13 cellular contexts compared by ENCODE assay signal in the genomic region with DNA sequence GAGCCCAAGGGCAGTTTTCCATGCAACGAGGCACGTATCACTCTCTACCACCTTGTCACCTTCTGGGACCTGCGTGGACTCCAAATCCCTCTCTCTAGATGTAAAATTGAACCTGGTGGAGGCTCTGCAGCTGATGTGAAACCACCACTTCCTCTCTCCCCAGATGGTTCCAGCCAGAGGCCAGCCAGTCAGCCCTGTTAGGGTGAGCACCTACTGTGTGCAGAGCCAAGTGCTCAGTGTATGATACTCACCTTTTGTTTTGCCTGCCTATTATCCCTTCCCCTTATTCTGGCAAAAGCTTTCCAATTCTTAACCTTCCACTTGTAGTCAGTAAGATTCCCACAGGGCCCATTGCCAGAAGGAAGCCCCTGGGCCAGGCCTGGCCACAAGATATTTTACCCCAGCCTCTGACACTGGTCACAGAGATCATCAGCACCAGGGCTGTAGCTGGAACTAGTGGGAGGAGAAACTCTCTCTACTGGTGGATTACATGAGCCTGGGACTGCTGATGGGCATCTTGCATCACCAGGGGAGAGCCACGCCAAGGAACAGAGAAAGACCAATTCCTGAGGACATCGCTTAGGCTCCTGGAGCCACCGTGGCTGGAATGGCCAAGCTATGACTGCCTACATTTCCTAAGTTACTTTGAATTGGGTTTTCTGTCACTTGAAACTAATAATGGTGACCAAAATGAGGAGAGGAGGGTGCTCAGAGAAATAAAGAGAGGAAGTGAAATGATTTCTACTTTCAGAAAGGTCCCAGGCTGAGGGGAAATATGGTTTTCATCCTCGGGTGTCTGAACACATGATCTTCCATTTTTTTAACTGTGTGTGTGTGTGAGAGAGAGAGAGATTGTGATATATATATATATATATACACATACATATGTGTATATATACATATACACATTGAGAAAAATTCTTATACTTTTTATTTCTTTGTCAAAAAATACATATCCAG. TPM values are rescaled to one million over a fixed set of nuclear protein-coding genes. Genes with fewer than 3 reads are reported as not detected.
DNase-seq lines count a peak whose midpoint lies in the region; ATAC-seq and TF ChIP-seq lines count a peak whose summit lies in the region.
"Had no signal": no experiment of that assay in that cellular context is flagged by ENCODE, and none has a peak within 500 bp of the region (broad histone marks: within the 10 kb centered on the region; RNA-seq: fewer than 3 reads in every experiment).

No MANE protein-coding gene starts in this region.

- intact Hi-C loops in activated B cell treated with CpG ODN at 0.5 μM for 24 hours (cut with micrococcal nuclease) = loop anchor here (2.0 to 10.0 kb wide), 4 partner anchors 60 to 916 kb away; partner anchors contain the start of genes NENF and SLC30A1

- peaks cover 2% of the 10 kb centered on the region for H3K27me3 Mint-ChIP-seq in activated B cell treated with CpG ODN at 0.5 μM for 24 hours

- CTCF ChIA-PET in activated B cell treated with CpG ODN at 0.5 μM for 24 hours (lab: Charles Lee) = no interaction called here

- POLR2A ChIA-PET in activated B cell treated with CpG ODN at 0.5 μM for 24 hours (lab: Charles Lee) = interaction anchor here (0.6 to 2.2 kb wide), 3 partner anchors 61 to 760 kb away, joined by 3 to 11 read pairs (median 7); partner anchors contain the start of gene SLC30A1

- peak overlapping the region; percentile 24 for H3K27ac Mint-ChIP-seq in activated B cell treated with CpG ODN at 0.5 μM for 24 hours
- H3K27ac Mint-ChIP-seq: activated CD4-positive, alpha-beta T cell treated with anti-CD3 and anti-CD28 coated beads, Interleukin-2, amount 10 ng/mL, durations not matched to agents 24 days and 14 days; natural killer cell had no signal

- no peaks in the 10 kb centered on the region for H3K9me3 Mint-ChIP-seq in activated B cell treated with CpG ODN at 0.5 μM for 24 hours
- H3K9me3 Mint-ChIP-seq: activated CD4-positive, alpha-beta T cell treated with anti-CD3 and anti-CD28 coated beads, Interleukin-2, amount 10 ng/mL, durations not matched to agents 24 days and 14 days; natural killer cell had no signal

- peak overlapping the region; percentile 6 for H3K4me3 Mint-ChIP-seq in activated B cell treated with CpG ODN at 0.5 μM for 24 hours
- H3K4me3 Mint-ChIP-seq: activated CD4-positive, alpha-beta T cell treated with anti-CD3 and anti-CD28 coated beads, Interleukin-2, amount 10 ng/mL, durations not matched to agents 24 days and 14 days; CD8-positive, alpha-beta memory T cell; natural killer cell had no signal

- DNase-seq in activated B cell treated with CpG ODN at 0.5 μM for 24 hours (no peak), NCI-H82 treated with DMSO at 0.1 percent for 48 hours (lab: John Stamatoyannopoulos, UW; ENCODE audit: unreplicated experiment) (no peak), C1 segment of cervical spinal cord (lab: John Stamatoyannopoulos, UW) (no peak), A172 (ENCODE audit: low spot score) (no peak)
- DNase-seq in stimulated activated CD8-positive, alpha-beta memory T cell treated with anti-CD3 and anti-CD28 coated beads, Interleukin-4, amount 100 ng/mL, for 48 hours = no peak
- DNase-seq: activated CD4-positive, alpha-beta T cell treated with anti-CD3 and anti-CD28 coated beads, Interleukin-2, amount 10 ng/mL, durations not matched to agents 24 days and 14 days; CD8-positive, alpha-beta memory T cell; MG63; natural killer cell; stimulated activated CD4-positive, alpha-beta T cell treated with anti-CD3 and anti-CD28 coated beads, Interleukin-2, amount 100 ng/mL, for 24 hours had no signal

- ATAC-seq in GM18498 (IDR thresholded peaks at IDR 0.05; ENCODE audit: unreplicated experiment) (peak; percentile 50), GM21367 (IDR thresholded peaks at IDR 0.05; ENCODE audit: unreplicated experiment) (peak; percentile 47), HG03060 (IDR thresholded peaks at IDR 0.05; ENCODE audit: low read depth, unreplicated experiment) (peak; percentile 30), activated B cell treated with CpG ODN at 0.5 μM for 24 hours (ENCODE audit: low read depth) (peak; percentile 18)
- ATAC-seq: natural killer cell had no signal

- H3K36me3 Mint-ChIP-seq in activated B cell treated with CpG ODN at 0.5 μM for 24 hours (ENCODE audit: low read depth) = no peaks in the 10 kb centered on the region
- H3K36me3 Mint-ChIP-seq: CD8-positive, alpha-beta memory T cell; natural killer cell had no signal

- peaks cover 51% of the 10 kb centered on the region for H3K4me1 Mint-ChIP-seq in activated B cell treated with CpG ODN at 0.5 μM for 24 hours

- TF ChIP-seq CTCF in activated B cell treated with CpG ODN at 0.5 μM for 24 hours (IDR thresholded peaks at IDR 0.05) = no peak

RNA-seq across cellular contexts. Expression of gene RD3, which starts 26.6 kb away (rescaled TPM):
- total RNA-seq in activated B cell treated with CpG ODN at 0.5 μM for 24 hours = not detected in 2 replicates
- not detected in 2 replicates for total RNA-seq in A172 (2014; rRNA removed; shearing (Covaris generic))
- total RNA-seq: activated CD4-positive, alpha-beta T cell treated with anti-CD3 and anti-CD28 coated beads, Interleukin-2, amount 10 ng/mL, durations not matched to agents 24 days and 14 days; CD8-positive, alpha-beta memory T cell; natural killer cell had no signal
